In genomic region chr18:62992877-62993365, GRCh38 we compare ENCODE assay signal across 20 cellular contexts.
DNase-seq lines count a peak whose midpoint lies in the region; ATAC-seq, FAIRE-seq and TF ChIP-seq lines count a peak whose summit lies in the region.
"Had no signal": no experiment of that assay in that cellular context is flagged by ENCODE, and none has a peak within 500 bp of the region (broad histone marks: within the 10 kb centered on the region; RNA-seq: fewer than 3 reads in every experiment).

No MANE protein-coding gene starts in this region.

- H2AK5ac ChIP-seq in trophoblast cell (ENCODE audit: low read length) = no peak overlapping the region

- no peaks in the 10 kb centered on the region for H4K20me1 ChIP-seq in K562 (replicated peaks; ENCODE audit: control insufficient read depth, insufficient read depth, low read length)

- no peaks in the 10 kb centered on the region for H3K79me1 ChIP-seq in trophoblast cell (ENCODE audit: low read length)

- no peak overlapping the region for H4K8ac ChIP-seq in trophoblast cell (ENCODE audit: low read depth, low read length)

- TF ChIP-seq POLR2A in K562 (conservative IDR thresholded peaks at IDR 0.05) = no peak

- H4K91ac ChIP-seq in trophoblast cell (ENCODE audit: low read depth, low read length) = no peak overlapping the region

- no peak overlapping the region for H3K4ac ChIP-seq in trophoblast cell (ENCODE audit: low read depth, low read length)

- H4K12ac ChIP-seq in trophoblast cell (ENCODE audit: low read depth, low read length) = no peak overlapping the region

- no peak overlapping the region for H3K14ac ChIP-seq in trophoblast cell (ENCODE audit: low read length)

- H2BK5ac ChIP-seq in trophoblast cell (ENCODE audit: low read depth, low read length, poor library complexity) = no peak overlapping the region

- H3K4me2 ChIP-seq in K562 (ENCODE audit: insufficient read depth, low read length) = no peak overlapping the region
- no peak overlapping the region for H3K4me2 ChIP-seq in trophoblast cell (ENCODE audit: low read length)

- no peak overlapping the region for H2BK12ac ChIP-seq in trophoblast cell (ENCODE audit: low read length)

- no peak for TF ChIP-seq EP300 in K562 (IDR thresholded peaks at IDR 0.05; ENCODE audit: low read length)

- H3K4me3 ChIP-seq in K562 (no peak overlapping the region), trophoblast cell (ENCODE audit: low read depth, low read length) (no peak overlapping the region)

- no peak for ATAC-seq in K562
- ATAC-seq: HCT116 had no signal

- peaks cover 4 to 14% of the 10 kb centered on the region in 2 experiments; a peak in 4 of 5 replicates for H3K4me1 ChIP-seq in K562 (replicated peaks in 1 of 2; ENCODE audit: control insufficient read depth in 2 of 2, insufficient read depth in 2 of 2, low read length in 2 of 2)
- no peaks in the 10 kb centered on the region for H3K4me1 ChIP-seq in trophoblast cell (ENCODE audit: control insufficient read depth in 1 of 2, insufficient read depth in 2 of 2, low read length in 2 of 2)
- H3K4me1 ChIP-seq: BE2C had no signal

- no peak overlapping the region for H3K18ac ChIP-seq in trophoblast cell (ENCODE audit: low read length)

- TF ChIP-seq RAD21 in K562 (CRISPR knock-in tag; conservative IDR thresholded peaks at IDR 0.05 in 1 of 2, IDR thresholded peaks at IDR 0.05 in 1 of 2) = no peak

- H3K27ac ChIP-seq in K562 (ENCODE audit: extremely low read depth, low read depth, low read length) (no peak overlapping the region), trophoblast cell (ENCODE audit: low read depth, low read length) (no peak overlapping the region), caudate nucleus (ENCODE audit: low read depth, low read length) (no peak overlapping the region)
- H3K27ac ChIP-seq: HL-60 had no signal

- FAIRE-seq in K562 (lab: Jason Lieb, UNC) = no peak
- FAIRE-seq: A204.1 had no signal

- intact Hi-C loops in K562 (cut with micrococcal nuclease) = loop anchor here (5.0 kb wide), 1 partner anchor 566 kb away; no protein-coding TSS in a partner anchor

- no peaks in the 10 kb centered on the region for H3K79me2 ChIP-seq in K562 (ENCODE audit: control insufficient read depth, insufficient read depth, low read length)
- no peaks in the 10 kb centered on the region for H3K79me2 ChIP-seq in trophoblast cell (ENCODE audit: control insufficient read depth, insufficient read depth, low read length, poor library complexity)

- H3K9ac ChIP-seq in K562 (ENCODE audit: insufficient read depth in 1 of 2, low read depth in 2 of 2, low read length in 2 of 2) (no peak overlapping the region), trophoblast cell (ENCODE audit: low read length) (no peak overlapping the region)

- in situ Hi-C loops in K562 (cut with MboI) = loop anchor here (25.0 kb wide), 1 partner anchor 806 kb away; the partner anchor contains the start of genes PIGN and RELCH

- H3K9me1 ChIP-seq in K562 (ENCODE audit: control insufficient read depth, insufficient read depth, low read length) = no peaks in the 10 kb centered on the region

- no peak overlapping the region for H2BK120ac ChIP-seq in trophoblast cell (ENCODE audit: insufficient read depth, low read length, poor library complexity)

- 68% methylated on average over 6 of the region's 6 CpGs for WGBS in K562 (ENCODE audit: insufficient coverage, low coverage, missing lambda C conversion rate)
- no CpG with 5 or more reads among the region's 6 CpGs for WGBS in trophoblast cell (ENCODE audit: extremely low coverage, insufficient coverage, insufficient read length)

- CTCF ChIA-PET in K562 (lab: Yijun Ruan, JAX; ENCODE audit: low intra/inter-chr PET ratio) = no interaction called here

- H2AFZ ChIP-seq in K562 (ENCODE audit: low read depth, low read length) (0 out of 2 replicates have a peak overlapping the region, but pooled peaks have one; percentile 32), trophoblast cell (ENCODE audit: insufficient read depth, low read length, poor library complexity) (no peak overlapping the region)

- H3K9me3 ChIP-seq in K562 (replicated peaks; ENCODE audit: control insufficient read depth, insufficient read depth, low read depth, low read length) = no peaks in the 10 kb centered on the region
- H3K9me3 ChIP-seq in trophoblast cell (ENCODE audit: insufficient read depth, low read depth, low read length) = no peaks in the 10 kb centered on the region
- H3K9me3 ChIP-seq: BE2C had no signal

- H3K27me3 ChIP-seq in K562 (ENCODE audit: control insufficient read depth in 2 of 2, insufficient read depth in 2 of 2, low read length in 2 of 2) (no peaks in the 10 kb centered on the region), trophoblast cell (ENCODE audit: insufficient read depth, low read length) (no peaks in the 10 kb centered on the region)
- H3K27me3 ChIP-seq: BE2C had no signal

- peak; percentile 32 for DNase-seq in LoVo (ENCODE audit: low spot score)
- DNase-seq in K562 (ENCODE audit: extremely low read depth in 1 of 4, low spot score in 3 of 4) = no peak
- DNase-seq in trophoblast cell = peak; percentile 80 to 91
- DNase-seq in caudate nucleus (lab: John Stamatoyannopoulos, UW) = no peak
- no peak for DNase-seq in DMS53 treated with DMSO at 0.1 percent for 48 hours (lab: John Stamatoyannopoulos, UW; ENCODE audit: unreplicated experiment)
- DNase-seq in GM03348 (ENCODE audit: low spot score) = no peak
- DNase-seq: ACHN; BE2C; C1 segment of cervical spinal cord; CD4-positive, CD25-positive, alpha-beta regulatory T cell; CD8-positive, alpha-beta memory T cell; COR-L47; DMS79; GDM1; GOT3; H7; HFFc6 had no signal

- no TSS peak for BruUV-seq in K562 (replicated peaks; lab: Mats Ljungman, UMichigan)

- no peak for TF ChIP-seq CTCF in K562 (IDR thresholded peaks at IDR 0.05 in 2 of 3, conservative IDR thresholded peaks at IDR 0.05 in 1 of 3; ENCODE audit: insufficient read depth in 2 of 3, low read depth in 1 of 3, low read length in 3 of 3)

- POLR2A ChIA-PET in K562 (lab: Yijun Ruan, JAX) = no interaction called here

- no peak overlapping the region for H3K23ac ChIP-seq in trophoblast cell (ENCODE audit: low read length)

- H3K36me3 ChIP-seq in K562 (ENCODE audit: control insufficient read depth, insufficient read depth, low read length) = no peaks in the 10 kb centered on the region
- no peaks in the 10 kb centered on the region for H3K36me3 ChIP-seq in trophoblast cell (ENCODE audit: control insufficient read depth in 1 of 2, insufficient read depth in 2 of 2, low read length in 2 of 2)
- H3K36me3 ChIP-seq: BE2C had no signal

TF ChIP-seq in K562, 482 proteins besides CTCF, POLR2A, EP300 and RAD21 (continues in another document):
- TF ChIP-seq SMARCC2 (IDR thresholded peaks at IDR 0.05; ENCODE audit: low read depth) (no peak), VEZF1 (CRISPR knock-in tag; IDR thresholded peaks at IDR 0.05) (no peak), FOSL1 (tag; conservative IDR thresholded peaks at IDR 0.05) (no peak), PML (IDR thresholded peaks at IDR 0.05; ENCODE audit: low read length) (no peak), REST (CRISPR knock-in tag; IDR thresholded peaks at IDR 0.05; ENCODE audit: low read depth) (no peak), TAF9B (IDR thresholded peaks at IDR 0.05; ENCODE audit: partially characterized antibody) (no peak), ZNF239 (CRISPR knock-in tag; IDR thresholded peaks at IDR 0.05) (no peak), ZNF277 (CRISPR knock-in tag; IDR thresholded peaks at IDR 0.05; ENCODE audit: borderline replicate concordance) (no peak), STAT5A (IDR thresholded peaks at IDR 0.05; ENCODE audit: borderline replicate concordance, low read length) (no peak)

Comparison
In these comparisons a context has a peak if more than half of its experiments do, and no peak if none do; other contexts are left out.
1. DNase-seq: peak in LoVo (single experiment) and trophoblast cell (2 of 2); none in K562 (0 of 4), caudate nucleus (0 of 61), DMS53 treated with DMSO at 0.1 percent for 48 hours (single experiment) and GM03348 (single experiment).